Comparison of ENCODE assay signal across 8 cellular contexts in genomic region chr1:108961752-108962486, GRCh38. TPM values are rescaled to one million over a fixed set of nuclear protein-coding genes. Genes with fewer than 3 reads are reported as not detected.
DNase-seq lines count a peak whose midpoint lies in the region; ATAC-seq and TF ChIP-seq lines count a peak whose summit lies in the region.

No MANE protein-coding gene starts in this region.

- intact Hi-C loops in aorta (cut with DNase I), result loop anchor here in 1 of 2 donors (10.0 kb wide), 1 partner anchor 153 kb away; the partner anchor contains the start of gene ELAPOR1

- peak overlapping the region; percentile 88 for H3K4me3 Mint-ChIP-seq in stimulated activated naive CD8-positive, alpha-beta T cell treated with anti-CD3 and anti-CD28 coated beads, Interleukin-15, Interleukin-2, amounts not matched to agents 100 ng/mL and 50 ng/mL, for 24 hours

- H3K9me3 ChIP-seq in mesodermal cell (ENCODE audit: control insufficient read depth, low read length), result no peaks in the 10 kb centered on the region
- no peaks in the 10 kb centered on the region for H3K9me3 ChIP-seq in aorta (ENCODE audit: control insufficient read depth, low read length)

- peaks cover 36% of the 10 kb centered on the region for H3K36me3 Mint-ChIP-seq in stimulated activated naive CD8-positive, alpha-beta T cell treated with anti-CD3 and anti-CD28 coated beads, Interleukin-15, Interleukin-2, amounts not matched to agents 100 ng/mL and 50 ng/mL, for 24 hours (ENCODE audit: low read depth)

- no peak for DNase-seq in stimulated activated naive CD8-positive, alpha-beta T cell treated with anti-CD3 and anti-CD28 coated beads, Interleukin-15, Interleukin-2, amounts not matched to agents 100 U/mL and 50 U/mL, for 24 hours
- DNase-seq in astrocyte of the spinal cord (ENCODE audit: low read depth, low spot score), result peak; percentile 2
- no peak for DNase-seq in aorta
- no peak for DNase-seq in T1000 (lab: John Stamatoyannopoulos, UW)
- DNase-seq in activated CD4-positive, alpha-beta T cell treated with anti-CD3 and anti-CD28 coated beads for 4 hours, result no peak

- peaks cover 12% of the 10 kb centered on the region for H3K36me3 ChIP-seq in mesodermal cell (ENCODE audit: control insufficient read depth, insufficient read depth, low read length)
- H3K36me3 ChIP-seq in aorta (ENCODE audit: control insufficient read depth in 1 of 2, insufficient read depth in 2 of 2, low read length in 1 of 2), result peaks cover 0 to 2% of the 10 kb centered on the region in 2 donors

- H3K4me3 ChIP-seq in astrocyte of the spinal cord (ENCODE audit: low read depth, low read length), result peak overlapping the region; percentile 65
- H3K4me3 ChIP-seq in mesodermal cell (ENCODE audit: extremely low read depth, insufficient read depth, low read length, poor library complexity, severe bottlenecking), result peak overlapping the region; percentile 68
- peak overlapping the region; percentile 66 to 86 for H3K4me3 ChIP-seq in aorta (ENCODE audit: low read length in 2 of 2)

- H3K4me1 Mint-ChIP-seq in stimulated activated naive CD8-positive, alpha-beta T cell treated with anti-CD3 and anti-CD28 coated beads, Interleukin-15, Interleukin-2, amounts not matched to agents 100 ng/mL and 50 ng/mL, for 24 hours (ENCODE audit: low read depth), result peaks cover 45% of the 10 kb centered on the region

- H3K27me3 ChIP-seq in aorta (ENCODE audit: control insufficient read depth in 1 of 2, insufficient read depth in 2 of 2, low read length in 1 of 2), result no peaks in the 10 kb centered on the region

- no peak for ATAC-seq in stimulated activated naive CD8-positive, alpha-beta T cell treated with anti-CD3 and anti-CD28 coated beads, Interleukin-15, Interleukin-2, amounts not matched to agents 100 U/mL and 50 U/mL, for 24 hours
- ATAC-seq in aorta (ENCODE audit: low FRiP score), result no peak
- no peak for ATAC-seq in GM18867 (IDR thresholded peaks at IDR 0.05; ENCODE audit: unreplicated experiment)

- H3K27ac ChIP-seq in mesodermal cell (ENCODE audit: low read depth, low read length, severe bottlenecking) (no peak overlapping the region), aorta (ENCODE audit: low read depth in 1 of 2, low read length in 2 of 2) (no peak overlapping the region)

- no peak for TF ChIP-seq CTCF in astrocyte of the spinal cord (IDR thresholded peaks at IDR 0.05; ENCODE audit: low read depth, low read length)

- no peaks in the 10 kb centered on the region for H3K4me1 ChIP-seq in mesodermal cell (ENCODE audit: control insufficient read depth, insufficient read depth, low read length, poor library complexity, severe bottlenecking)
- peaks cover 0 to 7% of the 10 kb centered on the region in 2 donors for H3K4me1 ChIP-seq in aorta (ENCODE audit: control insufficient read depth in 1 of 2, insufficient read depth in 2 of 2, low read length in 2 of 2)

- no peak overlapping the region for H3K27ac Mint-ChIP-seq in stimulated activated naive CD8-positive, alpha-beta T cell treated with anti-CD3 and anti-CD28 coated beads, Interleukin-15, Interleukin-2, amounts not matched to agents 100 ng/mL and 50 ng/mL, for 24 hours

- WGBS in mesodermal cell (ENCODE audit: insufficient coverage in 2 of 2), 2 experiments, result 83 to 94% methylated on average over 9 to 12 of the region's 15 CpGs
- 84 to 88% methylated on average over 15 of the region's 15 CpGs for WGBS in aorta, 2 donors

- no peaks in the 10 kb centered on the region for H3K9me3 Mint-ChIP-seq in stimulated activated naive CD8-positive, alpha-beta T cell treated with anti-CD3 and anti-CD28 coated beads, Interleukin-15, Interleukin-2, amounts not matched to agents 100 ng/mL and 50 ng/mL, for 24 hours

- peaks cover 5% of the 10 kb centered on the region for H3K27me3 Mint-ChIP-seq in stimulated activated naive CD8-positive, alpha-beta T cell treated with anti-CD3 and anti-CD28 coated beads, Interleukin-15, Interleukin-2, amounts not matched to agents 100 ng/mL and 50 ng/mL, for 24 hours

- in situ Hi-C loops in astrocyte of the spinal cord (cut with HindIII; ENCODE audit: low sequenced_read_pairs), result no loop called here

RNA-seq across cellular contexts. Expression of gene CLCC1, which starts 1.4 kb away (rescaled TPM):
- 15.3 TPM for polyA plus RNA-seq in mesodermal cell (2013, experiment 1 of 2)
- polyA plus RNA-seq in mesodermal cell (2013, experiment 2 of 2), result 15.0 TPM
- 10 to 100 TPM; 33.7 to 36.8 TPM for total RNA-seq in aorta
- 10 to 100 TPM; 10.3 to 16.2 TPM for polyA plus RNA-seq in aorta
